ENCODE assay signal across 31 cellular contexts in the genomic region with DNA sequence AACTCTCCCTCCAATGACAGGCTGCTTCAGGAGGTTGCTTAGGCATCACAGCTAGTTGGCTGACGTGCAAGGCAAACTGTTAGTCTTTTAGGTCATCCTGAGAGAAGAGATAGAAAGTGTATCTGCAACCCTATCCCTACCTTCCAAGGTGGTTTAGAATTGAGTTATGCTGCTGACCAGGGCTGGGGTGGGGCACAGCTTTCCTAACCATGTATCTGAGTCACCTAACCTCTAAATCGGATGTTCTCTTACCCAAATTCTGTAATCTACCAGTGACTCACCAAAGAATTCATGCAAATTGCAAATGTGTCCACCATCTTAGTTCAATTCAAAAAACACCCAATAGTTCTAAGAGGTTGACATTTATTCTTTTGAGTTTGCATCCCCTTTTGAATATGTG.
DNase-seq lines count a peak whose midpoint lies in the region; ATAC-seq and TF ChIP-seq lines count a peak whose summit lies in the region.
"Had no signal": no experiment of that assay in that cellular context is flagged by ENCODE, and none has a peak within 500 bp of the region (broad histone marks: within the 10 kb centered on the region; RNA-seq: fewer than 3 reads in every experiment).

No MANE protein-coding gene starts in this region.

- H3K27ac ChIP-seq in left lung = no peak overlapping the region
- H3K27ac ChIP-seq in uterus = no peak overlapping the region
- H3K27ac ChIP-seq: A549, adrenal gland, colonic mucosa, esophagus squamous epithelium, neural progenitor cell, upper lobe of right lung had no signal

- H3K36me3 ChIP-seq in left lung (no peaks in the 10 kb centered on the region), uterus (no peaks in the 10 kb centered on the region)
- H3K36me3 ChIP-seq: adrenal gland, colonic mucosa, esophagus squamous epithelium, neural progenitor cell, upper lobe of right lung had no signal

- DNase-seq in activated CD8-positive, alpha-beta T cell treated with anti-CD3 and anti-CD28 coated beads for 36 hours = peak; percentile 7
- no peak for DNase-seq in activated CD8-positive, alpha-beta T cell treated with anti-CD3 and anti-CD28 coated beads, Interleukin-2, amount 10 ng/mL, durations not matched to agents 7 days and 5 days
- DNase-seq in HT1080 (ENCODE audit: low read depth) = peak; percentile 63
- DNase-seq in activated CD4-positive, alpha-beta memory T cell treated with anti-CD3 and anti-CD28 coated beads, Interleukin-2, amount 10 ng/mL, durations not matched to agents 7 days and 5 days = peak; percentile 32
- peak; percentile 6 for DNase-seq in kidney tubule cell (ENCODE audit: low spot score)
- no peak for DNase-seq in left lung
- DNase-seq in NCI-H1694 treated with DMSO at 0.1 percent for 48 hours (lab: John Stamatoyannopoulos, UW) = no peak
- no peak for DNase-seq in uterus
- DNase-seq: activated CD4-positive, alpha-beta T cell treated with anti-CD3 and anti-CD28 coated beads, Interleukin-2, amount 10 ng/mL, durations not matched to agents 24 days and 14 days; activated gamma-delta T cell; adrenal gland; CD8-positive, alpha-beta memory T cell; colonic mucosa; DMS53; effector memory CD8-positive, alpha-beta T cell; esophagus squamous epithelium; H7; islet precursor cell; MM.1S; NCI-H1694; NCI-H2171 treated with DMSO at 0.1 percent for 48 hours; NCI-H526; SK-N-SH; substantia nigra; upper lobe of right lung had no signal

- no peak overlapping the region for H3K4me3 ChIP-seq in left lung
- no peak overlapping the region for H3K4me3 ChIP-seq in uterus
- H3K4me3 ChIP-seq: A549, adrenal gland, colonic mucosa, esophagus squamous epithelium, K562, lung, neural progenitor cell, upper lobe of right lung had no signal

- peaks cover 14% of the 10 kb centered on the region for H3K27me3 Mint-ChIP-seq in activated CD8-positive, alpha-beta T cell treated with anti-CD3 and anti-CD28 coated beads for 36 hours
- peaks cover 3% of the 10 kb centered on the region for H3K27me3 Mint-ChIP-seq in activated CD8-positive, alpha-beta T cell treated with anti-CD3 and anti-CD28 coated beads, Interleukin-2, amount 10 ng/mL, durations not matched to agents 7 days and 5 days (ENCODE audit: low read depth)
- H3K27me3 Mint-ChIP-seq in activated CD4-positive, alpha-beta memory T cell treated with anti-CD3 and anti-CD28 coated beads, Interleukin-2, amount 10 ng/mL, durations not matched to agents 7 days and 5 days = peaks cover 40% of the 10 kb centered on the region
- H3K27me3 Mint-ChIP-seq: progenitor cell of endocrine pancreas had no signal

- intact Hi-C loops in activated CD8-positive, alpha-beta T cell treated with anti-CD3 and anti-CD28 coated beads for 36 hours (cut with micrococcal nuclease) = no loop called here
- intact Hi-C loops in left lung (cut with DNase I) = no loop called here
- intact Hi-C loops in uterus (cut with DNase I; ENCODE audit: low total_unique reads) = no loop called here

- H3K4me3 Mint-ChIP-seq in activated CD8-positive, alpha-beta T cell treated with anti-CD3 and anti-CD28 coated beads for 36 hours = no peak overlapping the region
- H3K4me3 Mint-ChIP-seq in activated CD8-positive, alpha-beta T cell treated with anti-CD3 and anti-CD28 coated beads, Interleukin-2, amount 10 ng/mL, durations not matched to agents 7 days and 5 days = no peak overlapping the region
- H3K4me3 Mint-ChIP-seq in activated CD4-positive, alpha-beta memory T cell treated with anti-CD3 and anti-CD28 coated beads, Interleukin-2, amount 10 ng/mL, durations not matched to agents 7 days and 5 days = no peak overlapping the region
- H3K4me3 Mint-ChIP-seq: activated CD4-positive, alpha-beta T cell treated with anti-CD3 and anti-CD28 coated beads, Interleukin-2, amount 10 ng/mL, durations not matched to agents 24 days and 14 days; B cell; CD8-positive, alpha-beta memory T cell; effector memory CD8-positive, alpha-beta T cell; neural progenitor cell had no signal

- H3K27ac Mint-ChIP-seq in activated CD8-positive, alpha-beta T cell treated with anti-CD3 and anti-CD28 coated beads for 36 hours = no peak overlapping the region
- H3K27ac Mint-ChIP-seq in activated CD8-positive, alpha-beta T cell treated with anti-CD3 and anti-CD28 coated beads, Interleukin-2, amount 10 ng/mL, durations not matched to agents 7 days and 5 days = no peak overlapping the region
- no peak overlapping the region for H3K27ac Mint-ChIP-seq in activated CD4-positive, alpha-beta memory T cell treated with anti-CD3 and anti-CD28 coated beads, Interleukin-2, amount 10 ng/mL, durations not matched to agents 7 days and 5 days
- H3K27ac Mint-ChIP-seq: activated CD4-positive, alpha-beta T cell treated with anti-CD3 and anti-CD28 coated beads, Interleukin-2, amount 10 ng/mL, durations not matched to agents 24 days and 14 days; B cell; CD8-positive, alpha-beta memory T cell; effector memory CD8-positive, alpha-beta T cell; neural progenitor cell; progenitor cell of endocrine pancreas had no signal

- no peaks in the 10 kb centered on the region for H3K36me3 Mint-ChIP-seq in activated CD8-positive, alpha-beta T cell treated with anti-CD3 and anti-CD28 coated beads for 36 hours (ENCODE audit: low read depth)
- no peaks in the 10 kb centered on the region for H3K36me3 Mint-ChIP-seq in activated CD8-positive, alpha-beta T cell treated with anti-CD3 and anti-CD28 coated beads, Interleukin-2, amount 10 ng/mL, durations not matched to agents 7 days and 5 days (ENCODE audit: low read depth)
- H3K36me3 Mint-ChIP-seq in activated CD4-positive, alpha-beta memory T cell treated with anti-CD3 and anti-CD28 coated beads, Interleukin-2, amount 10 ng/mL, durations not matched to agents 7 days and 5 days (ENCODE audit: low read depth) = no peaks in the 10 kb centered on the region
- H3K36me3 Mint-ChIP-seq: CD8-positive, alpha-beta memory T cell; neural progenitor cell had no signal

- H3K4me1 Mint-ChIP-seq in activated CD8-positive, alpha-beta T cell treated with anti-CD3 and anti-CD28 coated beads for 36 hours (ENCODE audit: low read depth) = no peaks in the 10 kb centered on the region
- H3K4me1 Mint-ChIP-seq in activated CD8-positive, alpha-beta T cell treated with anti-CD3 and anti-CD28 coated beads, Interleukin-2, amount 10 ng/mL, durations not matched to agents 7 days and 5 days (ENCODE audit: low read depth) = no peaks in the 10 kb centered on the region
- H3K4me1 Mint-ChIP-seq in activated CD4-positive, alpha-beta memory T cell treated with anti-CD3 and anti-CD28 coated beads, Interleukin-2, amount 10 ng/mL, durations not matched to agents 7 days and 5 days = peaks cover 14% of the 10 kb centered on the region
- H3K4me1 Mint-ChIP-seq: activated CD4-positive, alpha-beta T cell treated with anti-CD3 and anti-CD28 coated beads, Interleukin-2, amount 10 ng/mL, durations not matched to agents 24 days and 14 days; B cell; CD8-positive, alpha-beta memory T cell; neural progenitor cell had no signal

- CTCF ChIA-PET in activated CD8-positive, alpha-beta T cell treated with anti-CD3 and anti-CD28 coated beads for 36 hours (lab: Charles Lee) = no interaction called here
- CTCF ChIA-PET in activated CD8-positive, alpha-beta T cell treated with anti-CD3 and anti-CD28 coated beads, Interleukin-2, amount 10 ng/mL, durations not matched to agents 7 days and 5 days (lab: Charles Lee) = no interaction called here
- CTCF ChIA-PET in activated CD4-positive, alpha-beta memory T cell treated with anti-CD3 and anti-CD28 coated beads, Interleukin-2, amount 10 ng/mL, durations not matched to agents 7 days and 5 days (lab: Charles Lee) = interaction anchor here (0.7 kb wide), 1 partner anchor 96 kb away, joined by 3 read pairs; no protein-coding TSS in a partner anchor

- no peak for TF ChIP-seq CTCF in activated CD8-positive, alpha-beta T cell treated with anti-CD3 and anti-CD28 coated beads for 36 hours (IDR thresholded peaks at IDR 0.05)
- TF ChIP-seq CTCF in left lung (IDR thresholded peaks at IDR 0.05) = no peak
- TF ChIP-seq CTCF in uterus (IDR thresholded peaks at IDR 0.05) = no peak

- H3K27me3 ChIP-seq in left lung (no peaks in the 10 kb centered on the region), uterus (no peaks in the 10 kb centered on the region)
- H3K27me3 ChIP-seq: adrenal gland, colonic mucosa, esophagus squamous epithelium, neural progenitor cell, upper lobe of right lung had no signal

- no peaks in the 10 kb centered on the region for H3K9me3 Mint-ChIP-seq in activated CD8-positive, alpha-beta T cell treated with anti-CD3 and anti-CD28 coated beads for 36 hours
- no peaks in the 10 kb centered on the region for H3K9me3 Mint-ChIP-seq in activated CD8-positive, alpha-beta T cell treated with anti-CD3 and anti-CD28 coated beads, Interleukin-2, amount 10 ng/mL, durations not matched to agents 7 days and 5 days (ENCODE audit: insufficient read depth)
- peaks cover 6% of the 10 kb centered on the region for H3K9me3 Mint-ChIP-seq in activated CD4-positive, alpha-beta memory T cell treated with anti-CD3 and anti-CD28 coated beads, Interleukin-2, amount 10 ng/mL, durations not matched to agents 7 days and 5 days
- H3K9me3 Mint-ChIP-seq: neural progenitor cell had no signal

- TF ChIP-seq POLR2A in uterus (IDR thresholded peaks at IDR 0.05) = no peak

- ATAC-seq in activated CD8-positive, alpha-beta T cell treated with anti-CD3 and anti-CD28 coated beads for 36 hours = no peak
- ATAC-seq in activated CD8-positive, alpha-beta T cell treated with anti-CD3 and anti-CD28 coated beads, Interleukin-2, amount 10 ng/mL, durations not matched to agents 7 days and 5 days = no peak
- ATAC-seq in left lung = no peak
- ATAC-seq: A549; effector memory CD8-positive, alpha-beta T cell; K562; upper lobe of right lung had no signal

- POLR2A ChIA-PET in activated CD8-positive, alpha-beta T cell treated with anti-CD3 and anti-CD28 coated beads for 36 hours (lab: Charles Lee) = no interaction called here
- POLR2A ChIA-PET in activated CD8-positive, alpha-beta T cell treated with anti-CD3 and anti-CD28 coated beads, Interleukin-2, amount 10 ng/mL, durations not matched to agents 7 days and 5 days (lab: Charles Lee) = no interaction called here
- POLR2A ChIA-PET in activated CD4-positive, alpha-beta memory T cell treated with anti-CD3 and anti-CD28 coated beads, Interleukin-2, amount 10 ng/mL, durations not matched to agents 7 days and 5 days (lab: Charles Lee) = no interaction called here

- H3K9me3 ChIP-seq in left lung = peaks cover 0 to 8% of the 10 kb centered on the region in 2 donors
- H3K9me3 ChIP-seq in uterus = no peaks in the 10 kb centered on the region
- H3K9me3 ChIP-seq: A549, adrenal gland, colonic mucosa, esophagus squamous epithelium, SK-N-SH, upper lobe of right lung had no signal

- H3K4me1 ChIP-seq in left lung = no peaks in the 10 kb centered on the region
- no peaks in the 10 kb centered on the region for H3K4me1 ChIP-seq in uterus
- H3K4me1 ChIP-seq: A549, adrenal gland, colonic mucosa, esophagus squamous epithelium, neural progenitor cell, upper lobe of right lung had no signal

Comparison
In these comparisons a context has a peak if more than half of its experiments do, and no peak if none do; other contexts are left out.
1. DNase-seq: peak in activated CD8-positive, alpha-beta T cell treated with anti-CD3 and anti-CD28 coated beads for 36 hours (single experiment), HT1080 (single experiment), activated CD4-positive, alpha-beta memory T cell treated with anti-CD3 and anti-CD28 coated beads, Interleukin-2, amount 10 ng/mL, durations not matched to agents 7 days and 5 days (single experiment) and kidney tubule cell (single experiment); none in activated CD8-positive, alpha-beta T cell treated with anti-CD3 and anti-CD28 coated beads, Interleukin-2, amount 10 ng/mL, durations not matched to agents 7 days and 5 days (single experiment), left lung (0 of 2), NCI-H1694 treated with DMSO at 0.1 percent for 48 hours (single experiment) and uterus (0 of 2).